In the genomic region with DNA sequence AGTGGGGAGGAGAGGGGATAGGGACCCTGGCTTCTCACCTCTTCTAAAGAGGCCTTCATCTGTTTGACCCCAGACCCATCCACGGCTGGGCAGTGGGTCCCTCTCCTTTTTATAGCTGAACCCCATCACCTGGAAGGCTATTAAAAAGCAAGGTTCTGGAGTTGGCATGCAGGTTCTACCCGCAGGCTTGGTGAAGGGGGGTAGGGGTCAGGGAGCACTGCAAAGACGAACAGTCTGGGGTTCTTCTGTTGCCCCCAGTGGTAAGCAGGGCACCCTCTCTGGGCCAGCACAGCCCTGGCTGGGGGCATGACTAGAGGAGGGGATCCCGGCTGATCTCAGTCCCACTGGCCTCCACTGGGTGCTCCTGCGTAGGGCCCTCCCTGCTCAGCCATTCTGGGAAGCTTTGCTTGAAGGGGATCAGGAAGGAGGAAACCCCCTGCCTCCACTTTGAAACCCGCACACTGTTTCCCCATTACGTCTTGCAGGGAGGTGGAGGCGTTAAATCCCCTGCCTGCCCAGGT, we compare ENCODE assay signal across 14 cellular contexts. TPM values are rescaled to one million over a fixed set of nuclear protein-coding genes. Genes with fewer than 3 reads are reported as not detected.
DNase-seq lines count a peak whose midpoint lies in the region; ATAC-seq and TF ChIP-seq lines count a peak whose summit lies in the region.
"Had no signal": no experiment of that assay in that cellular context is flagged by ENCODE, and none has a peak within 500 bp of the region (broad histone marks: within the 10 kb centered on the region; RNA-seq: fewer than 3 reads in every experiment).

No MANE protein-coding gene starts in this region.

- TF ChIP-seq POLR2A in right lobe of liver (IDR thresholded peaks at IDR 0.05) = no peak

- peaks cover 6% of the 10 kb centered on the region for H3K27me3 Mint-ChIP-seq in brain
- H3K27me3 Mint-ChIP-seq in stimulated activated memory B cell treated with anti-CD40 and anti-IgM and Interleukin-4, amounts not matched to agents 10 μg/mL and 1 μg/mL and 100 μg/mL, for 72 hours = no peaks in the 10 kb centered on the region
- H3K27me3 Mint-ChIP-seq: progenitor cell of endocrine pancreas had no signal

- ATAC-seq in right lobe of liver = no peak
- no peak for ATAC-seq in stimulated activated memory B cell treated with anti-CD40 and anti-IgM and Interleukin-4, amounts not matched to agents 10 μg/mL and 1 μg/mL and 100 μg/mL, for 72 hours

- TF ChIP-seq CTCF in HL-60 (IDR thresholded peaks at IDR 0.05; ENCODE audit: insufficient read depth, low read length) = no peak
- TF ChIP-seq CTCF in brain (conservative IDR thresholded peaks at IDR 0.05) = no peak
- no peak for TF ChIP-seq CTCF in right lobe of liver (IDR thresholded peaks at IDR 0.05)

- H3K4me3 Mint-ChIP-seq in brain = no peak overlapping the region
- H3K4me3 Mint-ChIP-seq in stimulated activated memory B cell treated with anti-CD40 and anti-IgM and Interleukin-4, amounts not matched to agents 10 μg/mL and 1 μg/mL and 100 μg/mL, for 72 hours = no peak overlapping the region

- H3K27me3 ChIP-seq in HL-60 (ENCODE audit: insufficient read depth, poor library complexity, severe bottlenecking) = no peaks in the 10 kb centered on the region
- no peaks in the 10 kb centered on the region for H3K27me3 ChIP-seq in right lobe of liver
- H3K27me3 ChIP-seq: MG63 had no signal

- DNase-seq in HL-60 (ENCODE audit: low read depth in 1 of 2, low spot score in 1 of 2) (no peak), right lobe of liver (no peak), NCI-H748 treated with DMSO at 0.1 percent for 48 hours (lab: John Stamatoyannopoulos, UW) (no peak), AG08396 (ENCODE audit: low spot score) (no peak), SHP77 treated with DMSO at 0.1 percent for 48 hours (lab: John Stamatoyannopoulos, UW) (no peak)
- DNase-seq: activated T-cell treated with anti-CD3 and anti-CD28 coated beads, Interleukin-2, amount 50 U/mL, for 1 hour; cerebellar nuclear complex; NCI-H187 had no signal

- no peaks in the 10 kb centered on the region for H3K36me3 ChIP-seq in right lobe of liver

- no peaks in the 10 kb centered on the region for H3K9me3 ChIP-seq in right lobe of liver
- H3K9me3 ChIP-seq: MG63, mucosa of descending colon had no signal

- peaks cover 0 to 61% (median 26%) of the 10 kb centered on the region in 4 donors for H3K4me1 ChIP-seq in right lobe of liver

- H3K4me3 ChIP-seq in HL-60 (replicated peaks; ENCODE audit: insufficient read depth, low read length) (no peak overlapping the region), right lobe of liver (no peak overlapping the region)
- H3K4me3 ChIP-seq: MG63, mucosa of descending colon had no signal

- peaks cover 63% of the 10 kb centered on the region for H3K36me3 Mint-ChIP-seq in brain
- H3K36me3 Mint-ChIP-seq in stimulated activated memory B cell treated with anti-CD40 and anti-IgM and Interleukin-4, amounts not matched to agents 10 μg/mL and 1 μg/mL and 100 μg/mL, for 72 hours = peaks cover 38% of the 10 kb centered on the region

- WGBS in right lobe of liver (ENCODE audit: insufficient coverage, low coverage, low lambda C conversion rate, missing lambda C conversion rate) = 43% methylated on average over 3 of the region's 8 CpGs

- peak overlapping the region in 4 of 5 experiments; percentile 57 to 77 (median 72) for H3K27ac Mint-ChIP-seq in brain
- peak overlapping the region; percentile 79 for H3K27ac Mint-ChIP-seq in stimulated activated memory B cell treated with anti-CD40 and anti-IgM and Interleukin-4, amounts not matched to agents 10 μg/mL and 1 μg/mL and 100 μg/mL, for 72 hours
- H3K27ac Mint-ChIP-seq: progenitor cell of endocrine pancreas had no signal

- peaks cover 0 to 8% (median 0%) of the 10 kb centered on the region in 5 experiments for H3K9me3 Mint-ChIP-seq in brain
- H3K9me3 Mint-ChIP-seq in stimulated activated memory B cell treated with anti-CD40 and anti-IgM and Interleukin-4, amounts not matched to agents 10 μg/mL and 1 μg/mL and 100 μg/mL, for 72 hours = peaks cover 3% of the 10 kb centered on the region

- intact Hi-C loops in right lobe of liver (cut with DNase I) = loop anchor here (5.0 to 10.0 kb wide), 2 partner anchors 34 to 77 kb away; no protein-coding TSS in a partner anchor

- H3K27ac ChIP-seq in HL-60 (replicated peaks) = 0 out of 2 replicates have a peak overlapping the region, but pooled peaks have one; percentile 34
- H3K27ac ChIP-seq in right lobe of liver = peak overlapping the region; percentile 56 to 83 (median 80)
- H3K27ac ChIP-seq: C4-2B had no signal

- H3K4me1 Mint-ChIP-seq in brain = peaks cover 80% of the 10 kb centered on the region
- peaks cover 86% of the 10 kb centered on the region for H3K4me1 Mint-ChIP-seq in stimulated activated memory B cell treated with anti-CD40 and anti-IgM and Interleukin-4, amounts not matched to agents 10 μg/mL and 1 μg/mL and 100 μg/mL, for 72 hours

RNA-seq across cellular contexts. Expression of a gene that starts 13.6 kb away (rescaled TPM):
- 409 TPM for polyA plus RNA-seq in brain (ENCODE audit: insufficient read depth, low read depth, low replicate concordance)
- 10 to 100 TPM; 12.2 to 23.0 (median 16.5) TPM for total RNA-seq in right lobe of liver
